ENCODE assay signal across 22 cellular contexts in genomic region chr4:81997313-81997712, GRCh38.
"Had no signal": no experiment of that assay in that cellular context is flagged by ENCODE, and none has a peak within 500 bp of the region (broad histone marks: within the 10 kb centered on the region; RNA-seq: fewer than 3 reads in every experiment).

No MANE protein-coding gene starts in this region.

- H3K4me3 ChIP-seq: esophagus squamous epithelium, gastrocnemius medialis, heart right ventricle, left lung, lower lobe of right lung, mucosa of descending colon had no signal

- H3K4me1 ChIP-seq: esophagus squamous epithelium, gastrocnemius medialis, heart right ventricle, left lung, lower lobe of right lung had no signal

- DNase-seq: cortex of kidney; effector CD8-positive, alpha-beta T cell; effector memory CD8-positive, alpha-beta T cell; endodermal cell; erythroblast; esophagus squamous epithelium; foreskin fibroblast; foreskin melanocyte; gastrocnemius medialis; glutamatergic neuron; head of caudate nucleus; heart right ventricle; hippocampal formation; left cardiac atrium; left lung; left ventricle myocardium superior; lower lobe of right lung; mesenchymal stem cell; mucosa of descending colon; naive B cell; naive thymus-derived CD8-positive, alpha-beta T cell had no signal

- H3K36me3 ChIP-seq: esophagus squamous epithelium, gastrocnemius medialis, heart right ventricle, left lung, lower lobe of right lung had no signal

- H3K27ac ChIP-seq: epithelial cell of prostate, esophagus squamous epithelium, gastrocnemius medialis, heart right ventricle, left lung, lower lobe of right lung had no signal

- H3K27me3 ChIP-seq: esophagus squamous epithelium, gastrocnemius medialis, heart right ventricle, left lung had no signal

- H3K9me3 ChIP-seq: gastrocnemius medialis, lower lobe of right lung had no signal
